ENCODE assay signal across 27 cellular contexts in the genomic region with DNA sequence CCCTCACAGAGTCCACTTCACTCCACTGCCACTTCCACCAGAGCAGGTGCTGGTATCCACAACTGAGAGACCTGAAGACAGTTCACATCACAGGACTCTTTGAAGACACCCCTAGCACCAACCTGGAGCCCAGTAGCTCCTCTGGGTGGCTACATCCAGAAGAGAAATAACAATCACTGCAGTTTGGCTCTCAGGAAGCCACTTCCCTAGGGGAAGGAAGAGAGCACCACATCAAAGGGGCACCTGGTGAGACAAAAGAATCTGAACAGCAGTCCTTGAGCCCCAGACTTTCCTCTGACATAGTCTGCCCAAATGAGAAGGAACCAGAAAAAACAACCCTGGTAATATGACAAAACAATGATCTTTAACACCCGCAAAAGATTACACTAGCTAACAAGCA.
"Had no signal": no experiment of that assay in that cellular context is flagged by ENCODE, and none has a peak within 500 bp of the region (broad histone marks: within the 10 kb centered on the region; RNA-seq: fewer than 3 reads in every experiment).

No MANE protein-coding gene starts in this region.

- H3K4me3 ChIP-seq: cardiac muscle cell, Peyer's patch, SJCRH30 had no signal

- H3K4me1 Mint-ChIP-seq: activated B cell treated with CpG ODN at 0.5 μM for 24 hours had no signal

- FAIRE-seq: TTC549 had no signal

- H3K4me2 ChIP-seq: SK-N-SH had no signal

- H3K9me3 ChIP-seq: SK-N-SH had no signal

- H3K4me3 Mint-ChIP-seq: activated B cell treated with CpG ODN at 0.5 μM for 24 hours; activated CD4-positive, alpha-beta T cell treated with anti-CD3 and anti-CD28 coated beads, Interleukin-2, amount 10 ng/mL, durations not matched to agents 24 days and 14 days; activated naive CD8-positive, alpha-beta T cell had no signal

- H3K27ac ChIP-seq: brain microvascular endothelial cell, cardiac muscle cell, Peyer's patch, RWPE1, SJCRH30 had no signal

- H3K4me1 ChIP-seq: Peyer's patch, SJCRH30 had no signal

- H3K9ac ChIP-seq: SK-N-SH had no signal

- H3K27me3 ChIP-seq: brain microvascular endothelial cell, cardiac muscle cell, Peyer's patch, SJCRH30 had no signal

- H3K27ac Mint-ChIP-seq: activated B cell treated with CpG ODN at 0.5 μM for 24 hours; activated CD4-positive, alpha-beta T cell treated with anti-CD3 and anti-CD28 coated beads, Interleukin-2, amount 10 ng/mL, durations not matched to agents 24 days and 14 days; activated naive CD8-positive, alpha-beta T cell; activated T-helper 2 cell treated with anti-CD3 and anti-CD28 coated beads, Interferon-gamma antibody, Interleukin-2, Interleukin-4, amounts not matched to agents 10 μg/mL and 5 μg/mL and 100 μg/mL, durations not matched to agents 14 hours and 24 hours and 36 hours had no signal

- H3K36me3 ChIP-seq: brain microvascular endothelial cell, cardiac muscle cell, Peyer's patch, SJCRH30 had no signal

- DNase-seq: activated B cell treated with CpG ODN at 0.5 μM for 24 hours; activated CD4-positive, alpha-beta T cell treated with anti-CD3 and anti-CD28 coated beads for 1 hour; activated CD4-positive, alpha-beta T cell treated with anti-CD3 and anti-CD28 coated beads, Interleukin-2, amount 10 ng/mL, durations not matched to agents 24 days and 14 days; activated CD4-positive, alpha-beta T cell treated with anti-CD3 and anti-CD28 coated beads, Interleukin-2, amount 50 U/mL, for 48 hours; activated gamma-delta T cell treated with Interleukin-2 at 50 U/mL for 16 hours; activated T-cell treated with anti-CD3 and anti-CD28 coated beads for 4 hours; activated T-cell treated with anti-CD3 and anti-CD28 coated beads, Interleukin-2, amount 50 U/mL, for 48 hours; brain microvascular endothelial cell; Kasumi-1; KBM-7; NCI-H1105 treated with DMSO at 0.1 percent for 48 hours; NCI-H1436 treated with DMSO at 0.1 percent for 48 hours; NCI-H187; NCI-H2081; NCI-H510A treated with DMSO at 0.1 percent for 48 hours; NCI-H69; NK-92 treated with Interleukin-12 subunit alpha and Interleukin-12 subunit beta, amount 100 ng/mL, for 24 hours; Peyer's patch; Right ventricle myocardium superior; SJCRH30; SK-N-SH; T1000 had no signal
